ENCODE assay signal across 1 cellular context in the genomic region with DNA sequence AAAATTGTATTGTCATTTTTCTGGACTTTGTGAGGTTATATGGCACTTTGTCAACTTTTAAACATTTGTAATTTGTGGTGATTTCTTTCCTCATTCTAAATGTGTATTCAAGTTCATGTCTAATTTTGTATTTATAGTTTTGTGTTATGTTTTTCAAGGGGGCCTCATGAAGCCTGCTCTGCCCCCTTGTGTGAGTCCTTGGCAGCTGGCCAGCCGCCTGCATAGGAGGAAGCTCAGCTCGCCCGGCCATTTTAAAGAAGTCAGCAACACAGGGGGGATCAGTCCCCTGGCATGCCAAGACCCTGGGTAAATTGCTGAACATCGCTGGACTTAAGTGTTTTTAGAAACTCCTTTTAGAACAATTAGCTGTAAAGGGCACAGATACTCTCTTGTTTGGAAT.
TF ChIP-seq lines count a peak whose summit lies in the region.

No MANE protein-coding gene starts in this region.

TF ChIP-seq in SK-N-SH treated with all-trans-retinoic acid at 6 μM for 48 hours, 23 proteins besides CTCF, POLR2A, EP300 and RAD21 (continued from another document):
- TF ChIP-seq, protein P1, sequence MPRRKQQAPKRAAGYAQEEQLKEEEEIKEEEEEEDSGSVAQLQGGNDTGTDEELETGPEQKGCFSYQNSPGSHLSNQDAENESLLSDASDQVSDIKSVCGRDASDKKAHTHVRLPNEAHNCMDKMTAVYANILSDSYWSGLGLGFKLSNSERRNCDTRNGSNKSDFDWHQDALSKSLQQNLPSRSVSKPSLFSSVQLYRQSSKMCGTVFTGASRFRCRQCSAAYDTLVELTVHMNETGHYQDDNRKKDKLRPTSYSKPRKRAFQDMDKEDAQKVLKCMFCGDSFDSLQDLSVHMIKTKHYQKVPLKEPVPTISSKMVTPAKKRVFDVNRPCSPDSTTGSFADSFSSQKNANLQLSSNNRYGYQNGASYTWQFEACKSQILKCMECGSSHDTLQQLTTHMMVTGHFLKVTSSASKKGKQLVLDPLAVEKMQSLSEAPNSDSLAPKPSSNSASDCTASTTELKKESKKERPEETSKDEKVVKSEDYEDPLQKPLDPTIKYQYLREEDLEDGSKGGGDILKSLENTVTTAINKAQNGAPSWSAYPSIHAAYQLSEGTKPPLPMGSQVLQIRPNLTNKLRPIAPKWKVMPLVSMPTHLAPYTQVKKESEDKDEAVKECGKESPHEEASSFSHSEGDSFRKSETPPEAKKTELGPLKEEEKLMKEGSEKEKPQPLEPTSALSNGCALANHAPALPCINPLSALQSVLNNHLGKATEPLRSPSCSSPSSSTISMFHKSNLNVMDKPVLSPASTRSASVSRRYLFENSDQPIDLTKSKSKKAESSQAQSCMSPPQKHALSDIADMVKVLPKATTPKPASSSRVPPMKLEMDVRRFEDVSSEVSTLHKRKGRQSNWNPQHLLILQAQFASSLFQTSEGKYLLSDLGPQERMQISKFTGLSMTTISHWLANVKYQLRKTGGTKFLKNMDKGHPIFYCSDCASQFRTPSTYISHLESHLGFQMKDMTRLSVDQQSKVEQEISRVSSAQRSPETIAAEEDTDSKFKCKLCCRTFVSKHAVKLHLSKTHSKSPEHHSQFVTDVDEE (CRISPR knock-in tag; IDR thresholded peaks at IDR 0.05) = no peak
- TF ChIP-seq POU6F1 (CRISPR knock-in tag; IDR thresholded peaks at IDR 0.05; ENCODE audit: borderline replicate concordance, low read depth) (no peak), OSR1 (CRISPR knock-in tag; IDR thresholded peaks at IDR 0.05) (no peak), PATZ1 (CRISPR knock-in tag; IDR thresholded peaks at IDR 0.05; ENCODE audit: borderline replicate concordance) (no peak)
